Comparison of ENCODE assay signal across 6 cellular contexts in genomic region chr6:32189082-32189741, GRCh38. TPM values are rescaled to one million over a fixed set of nuclear protein-coding genes. Genes with fewer than 3 reads are reported as not detected.
A peak's percentile ranks its signal among the peaks of the same experiment; 100 is the strongest.
DNase-seq lines count a peak whose midpoint lies in the region; ATAC-seq, FAIRE-seq and TF ChIP-seq lines count a peak whose summit lies in the region.

No MANE protein-coding gene starts in this region.

- no TSS peak for BruUV-seq in HepG2 (replicated peaks; lab: Mats Ljungman, UMichigan)

- no peaks in the 10 kb centered on the region for H3K27me3 Mint-ChIP-seq in activated B cell treated with CpG ODN at 0.5 μM for 24 hours

- peak overlapping the region; percentile 94 for H3K27ac ChIP-seq in BLaER1
- H3K27ac ChIP-seq in HepG2 (ENCODE audit: extremely low read length, insufficient read depth, low read length) = peak overlapping the region; percentile 80

- no peak for TF ChIP-seq POLR2A in HepG2 (IDR thresholded peaks at IDR 0.05; ENCODE audit: insufficient read depth in 1 of 2, low read depth in 2 of 2, low read length in 2 of 2)

- TF ChIP-seq EP300 in HepG2 (IDR thresholded peaks at IDR 0.05; ENCODE audit: low read depth in 2 of 2, low read length in 2 of 2) (no peak), HepG2 (CRISPR knock-in tag; IDR thresholded peaks at IDR 0.05; ENCODE audit: borderline replicate concordance) (no peak)

- H3K27me3 ChIP-seq in BLaER1 (no peaks in the 10 kb centered on the region), HepG2 (ENCODE audit: control insufficient read depth in 1 of 2, insufficient read depth in 2 of 2, low read length in 2 of 2) (no peaks in the 10 kb centered on the region; a peak in 1 of 5 replicates)

- H3K4me3 Mint-ChIP-seq in activated B cell treated with CpG ODN at 0.5 μM for 24 hours = peak overlapping the region; percentile 91

- FAIRE-seq in HepG2 (lab: Jason Lieb, UNC) = no peak

- no peak overlapping the region for H2AFZ ChIP-seq in HepG2 (ENCODE audit: low read length)

- peaks cover 28% of the 10 kb centered on the region for H3K36me3 ChIP-seq in BLaER1
- peaks cover 7 to 19% of the 10 kb centered on the region in 2 experiments for H3K36me3 ChIP-seq in HepG2 (replicated peaks in 1 of 2; ENCODE audit: control insufficient read depth in 1 of 2, insufficient read depth in 2 of 2, low read length in 2 of 2)

- H3K4me3 ChIP-seq in BLaER1 (peak overlapping the region; percentile 80), HepG2 (replicated peaks in 1 of 3; ENCODE audit: insufficient read depth in 1 of 3, low read depth in 2 of 3, low read length in 3 of 3) (peak overlapping the region; percentile 74 to 93 (median 79))

- CTCF ChIA-PET in activated B cell treated with CpG ODN at 0.5 μM for 24 hours (lab: Charles Lee) = no interaction called here
- CTCF ChIA-PET in HepG2 (lab: Yijun Ruan, JAX; ENCODE audit: low intra/inter-chr PET ratio, low total read pairs) = no interaction called here

- peak overlapping the region; percentile 83 for H3K27ac Mint-ChIP-seq in activated B cell treated with CpG ODN at 0.5 μM for 24 hours

- no peak for DNase-seq in activated B cell treated with CpG ODN at 0.5 μM for 24 hours
- no peak for DNase-seq in HepG2 (ENCODE audit: low spot score)
- DNase-seq in cerebellar nuclear complex (lab: John Stamatoyannopoulos, UW) = no peak
- DNase-seq in putamen (ENCODE audit: low spot score) = no peak

- H3K4me2 ChIP-seq in BLaER1 (peak overlapping the region; percentile 98), HepG2 (ENCODE audit: low read depth, low read length) (peak overlapping the region; percentile 90)

- H3K4me1 Mint-ChIP-seq in activated B cell treated with CpG ODN at 0.5 μM for 24 hours = peaks cover 76% of the 10 kb centered on the region

- TF ChIP-seq CTCF in activated B cell treated with CpG ODN at 0.5 μM for 24 hours (IDR thresholded peaks at IDR 0.05) = no peak
- TF ChIP-seq CTCF in HepG2 (CRISPR knock-in tag; IDR thresholded peaks at IDR 0.05) = no peak

- H3K9me3 ChIP-seq in BLaER1 (no peaks in the 10 kb centered on the region), HepG2 (ENCODE audit: low read length) (no peaks in the 10 kb centered on the region)

- no peak for TF ChIP-seq RAD21 in HepG2 (CRISPR knock-in tag; IDR thresholded peaks at IDR 0.05)

- H3K79me2 ChIP-seq in HepG2 (ENCODE audit: insufficient read depth, low read length) = peaks cover 15% of the 10 kb centered on the region

- peaks cover 66% of the 10 kb centered on the region for H3K4me1 ChIP-seq in BLaER1
- peaks cover 36% of the 10 kb centered on the region for H3K4me1 ChIP-seq in HepG2 (ENCODE audit: insufficient read depth, low read length)

- in situ Hi-C loops in HepG2 (cut with HindIII; ENCODE audit: extremely low pct_ligation_motif_present, low pct_unique_long_range_greater_than_20kb) = no loop called here

- H3K9ac ChIP-seq in BLaER1 (peak overlapping the region; percentile 95), HepG2 (ENCODE audit: insufficient read depth, low read depth, low read length) (peak overlapping the region; percentile 90)

- ATAC-seq in activated B cell treated with CpG ODN at 0.5 μM for 24 hours (ENCODE audit: low read depth) (no peak), HepG2 (peak; percentile 10), GM21390 (IDR thresholded peaks at IDR 0.05; ENCODE audit: unreplicated experiment) (no peak)

- intact Hi-C loops in activated B cell treated with CpG ODN at 0.5 μM for 24 hours (cut with micrococcal nuclease) (no loop called here), HepG2 (cut with micrococcal nuclease; ENCODE audit: unreplicated experiment) (no loop called here)

- H3K36me3 Mint-ChIP-seq in activated B cell treated with CpG ODN at 0.5 μM for 24 hours (ENCODE audit: low read depth) = peaks cover 59% of the 10 kb centered on the region

- H4K20me1 ChIP-seq in BLaER1 (no peaks in the 10 kb centered on the region; the same call in 1 of the 2 replicates), HepG2 (ENCODE audit: insufficient read depth, low read length) (no peaks in the 10 kb centered on the region)

- WGBS in HepG2 (ENCODE audit: low lambda C conversion rate) = 17% methylated on average over 8 of the region's 10 CpGs

- no peaks in the 10 kb centered on the region for H3K9me3 Mint-ChIP-seq in activated B cell treated with CpG ODN at 0.5 μM for 24 hours

- POLR2A ChIA-PET in activated B cell treated with CpG ODN at 0.5 μM for 24 hours (lab: Charles Lee) (interaction anchor here (0.9 to 5.2 kb wide), 6 partner anchors 11 to 1088 kb away, joined by 3 to 102 read pairs (median 3); partner anchors contain the start of genes AGPAT1, ATF6B, FKBPL and RNF5), HepG2 (lab: Yijun Ruan, JAX) (interaction anchor here (2.5 to 7.1 kb wide), 2 partner anchors 11 to 60 kb away, joined by 18 to 127 read pairs; partner anchors contain the start of genes AGPAT1, ATF6B, FKBPL and RNF5)

RNA-seq across cellular contexts. Expression of gene PBX2, which starts 0.8 kb away (rescaled TPM):
- total RNA-seq in activated B cell treated with CpG ODN at 0.5 μM for 24 hours (134 and 153 TPM in 2 replicates), HepG2 (2016; rRNA removed; fragmentation: Illumina TruSeq; extraction: Trizol) (42.3 and 45.2 TPM in 2 replicates)
- 12.1 and 13.1 TPM in 2 replicates for total RNA-seq in HepG2 (2016; cell fraction: cytosol; rRNA removed; fragmentation: Illumina TruSeq; extraction: Trizol; ENCODE audit: low read depth)
- 42.9 and 44.9 TPM in 2 replicates for total RNA-seq in HepG2 (2016; cell fraction: insoluble cytoplasmic fraction; rRNA removed; fragmentation: Illumina TruSeq; extraction: Trizol)
- 41.6 and 42.9 TPM in 2 replicates for total RNA-seq in HepG2 (2016; cell fraction: membrane; rRNA removed; fragmentation: Illumina TruSeq; extraction: Trizol)
- total RNA-seq in HepG2 (2016; cell fraction: nucleus; rRNA removed; fragmentation: Illumina TruSeq; extraction: Trizol) = 25.7 and 31.6 TPM in 2 replicates
- 77.8 and 102 TPM in 2 replicates for polyA plus RNA-seq in HepG2 (2011; rRNA removed)
- polyA plus RNA-seq in HepG2 (2011; cell fraction: cytosol; rRNA removed) = 64.6 and 73.5 TPM in 2 replicates
- polyA plus RNA-seq in HepG2 (2011; cell fraction: nucleus; rRNA removed) = 182 TPM in 2 replicates
- 59.3 and 64.5 TPM in 2 replicates for polyA plus RNA-seq in HepG2 (2012)
- polyA plus RNA-seq in HepG2 (2016; cell fraction: cytosol; fragmentation: Illumina TruSeq; extraction: Trizol; ENCODE audit: low read depth) = 13.4 and 14.0 TPM in 2 replicates
- polyA plus RNA-seq in HepG2 (2016; cell fraction: insoluble cytoplasmic fraction; fragmentation: Illumina TruSeq; extraction: Trizol; ENCODE audit: low read depth) = 65.7 and 70.8 TPM in 2 replicates
- 43.5 and 44.8 TPM in 2 replicates for polyA plus RNA-seq in HepG2 (2016; cell fraction: membrane; fragmentation: Illumina TruSeq; extraction: Trizol; ENCODE audit: low read depth)
- polyA plus RNA-seq in HepG2 (2016; cell fraction: nucleus; fragmentation: Illumina TruSeq; extraction: Trizol; ENCODE audit: insufficient read depth, low read depth) = 91.8 and 101 TPM in 2 replicates
- 42.4 and 74.2 TPM in 2 replicates for polyA minus RNA-seq in HepG2 (2011; rRNA and poly(A)+ RNA removed; ENCODE audit: low replicate concordance)
- 34.8 and 36.8 TPM in 2 replicates for polyA minus RNA-seq in HepG2 (2011; cell fraction: cytosol; rRNA and poly(A)+ RNA removed)
- 46.7 and 47.1 TPM in 2 replicates for polyA minus RNA-seq in HepG2 (2011; cell fraction: nucleus; rRNA and poly(A)+ RNA removed)

RNA-seq across cellular contexts. Expression of gene GPSM3, which starts 3.2 kb away (rescaled TPM):
- total RNA-seq in activated B cell treated with CpG ODN at 0.5 μM for 24 hours (185 and 199 TPM in 2 replicates), HepG2 (2016; rRNA removed; fragmentation: Illumina TruSeq; extraction: Trizol) (0.18 and 0.27 TPM in 2 replicates)
- 0.44 and 0.81 TPM in 2 replicates for total RNA-seq in HepG2 (2016; cell fraction: cytosol; rRNA removed; fragmentation: Illumina TruSeq; extraction: Trizol; ENCODE audit: low read depth)
- total RNA-seq in HepG2 (2016; cell fraction: insoluble cytoplasmic fraction; rRNA removed; fragmentation: Illumina TruSeq; extraction: Trizol) = 0.22 and 0.37 TPM in 2 replicates
- 0.56 and 0.86 TPM in 2 replicates for total RNA-seq in HepG2 (2016; cell fraction: membrane; rRNA removed; fragmentation: Illumina TruSeq; extraction: Trizol)
- total RNA-seq in HepG2 (2016; cell fraction: nucleus; rRNA removed; fragmentation: Illumina TruSeq; extraction: Trizol) = 0.37 TPM in 1 of 2 replicates, not detected in the other
- polyA plus RNA-seq in HepG2 (2011; rRNA removed) = 6.2 and 7.5 TPM in 2 replicates
- polyA plus RNA-seq in HepG2 (2011; cell fraction: cytosol; rRNA removed) = 4.7 and 5.8 TPM in 2 replicates
- 5.9 and 6.0 TPM in 2 replicates for polyA plus RNA-seq in HepG2 (2011; cell fraction: nucleus; rRNA removed)
- 3.3 and 4.1 TPM in 2 replicates for polyA plus RNA-seq in HepG2 (2012)
- polyA plus RNA-seq in HepG2 (2016; cell fraction: cytosol; fragmentation: Illumina TruSeq; extraction: Trizol; ENCODE audit: low read depth) = 0.46 and 0.87 TPM in 2 replicates
- 0.22 and 0.38 TPM in 2 replicates for polyA plus RNA-seq in HepG2 (2016; cell fraction: insoluble cytoplasmic fraction; fragmentation: Illumina TruSeq; extraction: Trizol; ENCODE audit: low read depth)
- 0.89 and 1.0 TPM in 2 replicates for polyA plus RNA-seq in HepG2 (2016; cell fraction: membrane; fragmentation: Illumina TruSeq; extraction: Trizol; ENCODE audit: low read depth)
- 0.45 and 0.55 TPM in 2 replicates for polyA plus RNA-seq in HepG2 (2016; cell fraction: nucleus; fragmentation: Illumina TruSeq; extraction: Trizol; ENCODE audit: insufficient read depth, low read depth)
- 0.42 and 2.7 TPM in 2 replicates for polyA minus RNA-seq in HepG2 (2011; rRNA and poly(A)+ RNA removed; ENCODE audit: low replicate concordance)
- 1.2 and 1.7 TPM in 2 replicates for polyA minus RNA-seq in HepG2 (2011; cell fraction: cytosol; rRNA and poly(A)+ RNA removed)
- 1.3 and 1.9 TPM in 2 replicates for polyA minus RNA-seq in HepG2 (2011; cell fraction: nucleus; rRNA and poly(A)+ RNA removed)

RNA-seq across cellular contexts. Expression of gene AGER, which starts 5.2 kb away (rescaled TPM):
- total RNA-seq in activated B cell treated with CpG ODN at 0.5 μM for 24 hours (23.5 and 30.8 TPM in 2 replicates), HepG2 (2016; rRNA removed; fragmentation: Illumina TruSeq; extraction: Trizol) (0.41 and 1.9 TPM in 2 replicates)
- 2.6 and 2.7 TPM in 2 replicates for total RNA-seq in HepG2 (2016; cell fraction: cytosol; rRNA removed; fragmentation: Illumina TruSeq; extraction: Trizol; ENCODE audit: low read depth)
- 0.62 and 1.6 TPM in 2 replicates for total RNA-seq in HepG2 (2016; cell fraction: insoluble cytoplasmic fraction; rRNA removed; fragmentation: Illumina TruSeq; extraction: Trizol)
- total RNA-seq in HepG2 (2016; cell fraction: membrane; rRNA removed; fragmentation: Illumina TruSeq; extraction: Trizol) = 1.0 and 1.2 TPM in 2 replicates
- total RNA-seq in HepG2 (2016; cell fraction: nucleus; rRNA removed; fragmentation: Illumina TruSeq; extraction: Trizol) = 2.8 and 4.0 TPM in 2 replicates
- 5.1 and 5.7 TPM in 2 replicates for polyA plus RNA-seq in HepG2 (2011; rRNA removed)
- 0.83 and 1.4 TPM in 2 replicates for polyA plus RNA-seq in HepG2 (2011; cell fraction: cytosol; rRNA removed)
- polyA plus RNA-seq in HepG2 (2011; cell fraction: nucleus; rRNA removed) = 50.1 and 67.3 TPM in 2 replicates
- polyA plus RNA-seq in HepG2 (2012) = 8.4 and 12.5 TPM in 2 replicates
- polyA plus RNA-seq in HepG2 (2016; cell fraction: cytosol; fragmentation: Illumina TruSeq; extraction: Trizol; ENCODE audit: low read depth) = 1.2 and 1.8 TPM in 2 replicates
- polyA plus RNA-seq in HepG2 (2016; cell fraction: insoluble cytoplasmic fraction; fragmentation: Illumina TruSeq; extraction: Trizol; ENCODE audit: low read depth) = 0.76 and 1.1 TPM in 2 replicates
- 1.5 and 1.9 TPM in 2 replicates for polyA plus RNA-seq in HepG2 (2016; cell fraction: membrane; fragmentation: Illumina TruSeq; extraction: Trizol; ENCODE audit: low read depth)
- polyA plus RNA-seq in HepG2 (2016; cell fraction: nucleus; fragmentation: Illumina TruSeq; extraction: Trizol; ENCODE audit: insufficient read depth, low read depth) = 22.5 and 29.9 TPM in 2 replicates
- polyA minus RNA-seq in HepG2 (2011; rRNA and poly(A)+ RNA removed; ENCODE audit: low replicate concordance) = 1.0 and 1.1 TPM in 2 replicates
- polyA minus RNA-seq in HepG2 (2011; cell fraction: cytosol; rRNA and poly(A)+ RNA removed) = not detected in 2 replicates
- polyA minus RNA-seq in HepG2 (2011; cell fraction: nucleus; rRNA and poly(A)+ RNA removed) = 5.3 and 9.2 TPM in 2 replicates

RNA-seq across cellular contexts. Expression of gene RNF5, which starts 11.0 kb away (rescaled TPM):
- total RNA-seq in activated B cell treated with CpG ODN at 0.5 μM for 24 hours (39.7 and 41.8 TPM in 2 replicates), HepG2 (2016; rRNA removed; fragmentation: Illumina TruSeq; extraction: Trizol) (98.0 and 107 TPM in 2 replicates)
- total RNA-seq in HepG2 (2016; cell fraction: cytosol; rRNA removed; fragmentation: Illumina TruSeq; extraction: Trizol; ENCODE audit: low read depth) = 51.1 and 51.5 TPM in 2 replicates
- total RNA-seq in HepG2 (2016; cell fraction: insoluble cytoplasmic fraction; rRNA removed; fragmentation: Illumina TruSeq; extraction: Trizol) = 100 and 113 TPM in 2 replicates
- total RNA-seq in HepG2 (2016; cell fraction: membrane; rRNA removed; fragmentation: Illumina TruSeq; extraction: Trizol) = 81.3 and 84.1 TPM in 2 replicates
- total RNA-seq in HepG2 (2016; cell fraction: nucleus; rRNA removed; fragmentation: Illumina TruSeq; extraction: Trizol) = 38.9 and 40.1 TPM in 2 replicates
- 117 and 131 TPM in 2 replicates for polyA plus RNA-seq in HepG2 (2011; rRNA removed)
- 180 and 181 TPM in 2 replicates for polyA plus RNA-seq in HepG2 (2011; cell fraction: cytosol; rRNA removed)
- 49.7 and 51.1 TPM in 2 replicates for polyA plus RNA-seq in HepG2 (2011; cell fraction: nucleus; rRNA removed)
- polyA plus RNA-seq in HepG2 (2012) = 124 and 133 TPM in 2 replicates
- 72.5 TPM in 2 replicates for polyA plus RNA-seq in HepG2 (2016; cell fraction: cytosol; fragmentation: Illumina TruSeq; extraction: Trizol; ENCODE audit: low read depth)
- polyA plus RNA-seq in HepG2 (2016; cell fraction: insoluble cytoplasmic fraction; fragmentation: Illumina TruSeq; extraction: Trizol; ENCODE audit: low read depth) = 150 and 151 TPM in 2 replicates
- polyA plus RNA-seq in HepG2 (2016; cell fraction: membrane; fragmentation: Illumina TruSeq; extraction: Trizol; ENCODE audit: low read depth) = 109 and 112 TPM in 2 replicates
- polyA plus RNA-seq in HepG2 (2016; cell fraction: nucleus; fragmentation: Illumina TruSeq; extraction: Trizol; ENCODE audit: insufficient read depth, low read depth) = 75.3 and 76.6 TPM in 2 replicates
- 64.0 and 99.2 TPM in 2 replicates for polyA minus RNA-seq in HepG2 (2011; rRNA and poly(A)+ RNA removed; ENCODE audit: low replicate concordance)
- 36.3 and 44.2 TPM in 2 replicates for polyA minus RNA-seq in HepG2 (2011; cell fraction: cytosol; rRNA and poly(A)+ RNA removed)
- 16.9 and 18.9 TPM in 2 replicates for polyA minus RNA-seq in HepG2 (2011; cell fraction: nucleus; rRNA and poly(A)+ RNA removed)

RNA-seq across cellular contexts. Expression of gene AGPAT1, which starts 13.3 kb away (rescaled TPM):
- total RNA-seq in activated B cell treated with CpG ODN at 0.5 μM for 24 hours (26.4 and 27.0 TPM in 2 replicates), HepG2 (2016; rRNA removed; fragmentation: Illumina TruSeq; extraction: Trizol) (40.4 and 51.3 TPM in 2 replicates)
- total RNA-seq in HepG2 (2016; cell fraction: cytosol; rRNA removed; fragmentation: Illumina TruSeq; extraction: Trizol; ENCODE audit: low read depth) = 81.2 and 93.6 TPM in 2 replicates
- 33.4 and 51.4 TPM in 2 replicates for total RNA-seq in HepG2 (2016; cell fraction: insoluble cytoplasmic fraction; rRNA removed; fragmentation: Illumina TruSeq; extraction: Trizol)
- total RNA-seq in HepG2 (2016; cell fraction: membrane; rRNA removed; fragmentation: Illumina TruSeq; extraction: Trizol) = 155 and 171 TPM in 2 replicates
- total RNA-seq in HepG2 (2016; cell fraction: nucleus; rRNA removed; fragmentation: Illumina TruSeq; extraction: Trizol) = 32.0 and 35.9 TPM in 2 replicates
- polyA plus RNA-seq in HepG2 (2011; rRNA removed) = 139 and 164 TPM in 2 replicates
- 172 and 177 TPM in 2 replicates for polyA plus RNA-seq in HepG2 (2011; cell fraction: cytosol; rRNA removed)
- 110 and 131 TPM in 2 replicates for polyA plus RNA-seq in HepG2 (2011; cell fraction: nucleus; rRNA removed)
- 90.8 and 93.8 TPM in 2 replicates for polyA plus RNA-seq in HepG2 (2012)
- polyA plus RNA-seq in HepG2 (2016; cell fraction: cytosol; fragmentation: Illumina TruSeq; extraction: Trizol; ENCODE audit: low read depth) = 243 and 265 TPM in 2 replicates
- polyA plus RNA-seq in HepG2 (2016; cell fraction: insoluble cytoplasmic fraction; fragmentation: Illumina TruSeq; extraction: Trizol; ENCODE audit: low read depth) = 72.4 and 91.5 TPM in 2 replicates
- polyA plus RNA-seq in HepG2 (2016; cell fraction: membrane; fragmentation: Illumina TruSeq; extraction: Trizol; ENCODE audit: low read depth) = 343 and 366 TPM in 2 replicates
- 92.4 and 99.1 TPM in 2 replicates for polyA plus RNA-seq in HepG2 (2016; cell fraction: nucleus; fragmentation: Illumina TruSeq; extraction: Trizol; ENCODE audit: insufficient read depth, low read depth)
- polyA minus RNA-seq in HepG2 (2011; rRNA and poly(A)+ RNA removed; ENCODE audit: low replicate concordance) = 171 and 334 TPM in 2 replicates
- 80.3 and 91.5 TPM in 2 replicates for polyA minus RNA-seq in HepG2 (2011; cell fraction: cytosol; rRNA and poly(A)+ RNA removed)
- 25.5 and 38.5 TPM in 2 replicates for polyA minus RNA-seq in HepG2 (2011; cell fraction: nucleus; rRNA and poly(A)+ RNA removed)

Comparison
In these comparisons a context has a peak if more than half of its experiments do, and no peak if none do; other contexts are left out.
1. RNA of gene GPSM3, which starts 3.2 kb away (total RNA-seq): 185 to 199 TPM in activated B cell treated with CpG ODN at 0.5 μM for 24 hours; 0.18 to 0.86 TPM in HepG2; every median in the first group is over 10 times any median in the second.